8 cellular contexts compared by ENCODE assay signal in the genomic region with DNA sequence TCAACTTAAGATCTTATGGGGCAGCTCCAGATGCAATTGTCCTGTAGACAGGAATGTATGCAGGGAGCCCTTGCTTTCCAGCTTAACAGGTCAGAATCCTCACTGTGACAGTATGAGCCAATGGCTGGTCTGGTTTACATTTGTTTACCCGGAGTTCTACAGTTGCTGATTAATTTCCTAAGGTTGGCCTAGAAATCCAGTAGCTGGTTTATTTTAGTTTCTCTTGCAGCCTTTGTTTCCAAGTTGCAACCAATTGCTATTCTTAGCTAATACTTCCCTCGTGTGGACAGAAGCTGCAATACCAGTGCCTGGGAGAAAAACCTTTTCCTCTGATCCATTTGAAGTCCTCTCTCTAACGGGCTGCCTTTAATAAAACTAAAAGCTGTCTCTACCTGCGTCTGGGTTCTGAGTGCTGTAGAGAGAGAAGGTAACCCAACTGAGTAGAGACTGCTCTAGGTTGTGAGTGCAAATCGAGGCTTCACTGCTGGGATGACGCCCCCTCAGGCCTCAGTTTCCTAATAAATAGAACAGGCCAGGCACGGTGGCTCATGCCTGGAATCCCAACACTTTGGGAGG. TPM values are rescaled to one million over a fixed set of nuclear protein-coding genes. Genes with fewer than 3 reads are reported as not detected.
DNase-seq lines count a peak whose midpoint lies in the region; ATAC-seq and TF ChIP-seq lines count a peak whose summit lies in the region.

No MANE protein-coding gene starts in this region.

- DNase-seq in Daoy (ENCODE audit: low read depth) (peak; percentile 39), HuH-7 (ENCODE audit: low spot score) (peak; percentile 73), NOMO-1 (lab: John Stamatoyannopoulos, UW; ENCODE audit: unreplicated experiment in 2 of 2) (peak; percentile 28 to 77), heart right ventricle (peak in 1 of 2 donors; percentile 45), renal cortical epithelial cell (ENCODE audit: low read depth) (peak; percentile 67)
- no peak for DNase-seq in activated naive CD8-positive, alpha-beta T cell treated with anti-CD3 and anti-CD28 coated beads, Interleukin-2, amount 10 ng/mL, durations not matched to agents 7 days and 5 days

- no peak overlapping the region for H3K27ac Mint-ChIP-seq in activated naive CD8-positive, alpha-beta T cell treated with anti-CD3 and anti-CD28 coated beads, Interleukin-2, amount 10 ng/mL, durations not matched to agents 7 days and 5 days

- ATAC-seq in activated naive CD8-positive, alpha-beta T cell treated with anti-CD3 and anti-CD28 coated beads, Interleukin-2, amount 10 ng/mL, durations not matched to agents 7 days and 5 days (ENCODE audit: low read depth), result peak; percentile 72
- ATAC-seq in heart right ventricle (peak in 7 of 8 donors; percentile 70 to 85 (median 80)), GM19467 (IDR thresholded peaks at IDR 0.05; ENCODE audit: unreplicated experiment) (no peak), GM19455 (IDR thresholded peaks at IDR 0.05; ENCODE audit: unreplicated experiment) (no peak)

- H3K4me1 Mint-ChIP-seq in activated naive CD8-positive, alpha-beta T cell treated with anti-CD3 and anti-CD28 coated beads, Interleukin-2, amount 10 ng/mL, durations not matched to agents 7 days and 5 days, result peaks cover 3% of the 10 kb centered on the region

- no peaks in the 10 kb centered on the region for H3K36me3 Mint-ChIP-seq in activated naive CD8-positive, alpha-beta T cell treated with anti-CD3 and anti-CD28 coated beads, Interleukin-2, amount 10 ng/mL, durations not matched to agents 7 days and 5 days

- H3K9me3 ChIP-seq in heart right ventricle, result no peaks in the 10 kb centered on the region

- no peak overlapping the region for H3K27ac ChIP-seq in heart right ventricle

- POLR2A ChIA-PET in activated naive CD8-positive, alpha-beta T cell treated with anti-CD3 and anti-CD28 coated beads, Interleukin-2, amount 10 ng/mL, durations not matched to agents 7 days and 5 days (lab: Charles Lee), result no interaction called here

- no peaks in the 10 kb centered on the region for H3K27me3 Mint-ChIP-seq in activated naive CD8-positive, alpha-beta T cell treated with anti-CD3 and anti-CD28 coated beads, Interleukin-2, amount 10 ng/mL, durations not matched to agents 7 days and 5 days

- no peaks in the 10 kb centered on the region for H3K36me3 ChIP-seq in heart right ventricle

- no peaks in the 10 kb centered on the region for H3K27me3 ChIP-seq in heart right ventricle

- WGBS in heart right ventricle, 2 donors, result 32% methylated on average over 7 of the region's 7 CpGs

- no peak overlapping the region for H3K4me3 Mint-ChIP-seq in activated naive CD8-positive, alpha-beta T cell treated with anti-CD3 and anti-CD28 coated beads, Interleukin-2, amount 10 ng/mL, durations not matched to agents 7 days and 5 days

- H3K4me1 ChIP-seq in heart right ventricle, result peaks cover 0 to 10% (median 7%) of the 10 kb centered on the region in 9 donors

- TF ChIP-seq CTCF in heart right ventricle (IDR thresholded peaks at IDR 0.05), result peak; percentile 61 to 90 (median 81)

- intact Hi-C loops in heart right ventricle (cut with DNase I), result loop anchor here in 8 of 10 donors (2.0 to 10.0 kb wide), 11 partner anchors 313 to 1423 kb away; no protein-coding TSS in a partner anchor

- no peaks in the 10 kb centered on the region for H3K9me3 Mint-ChIP-seq in activated naive CD8-positive, alpha-beta T cell treated with anti-CD3 and anti-CD28 coated beads, Interleukin-2, amount 10 ng/mL, durations not matched to agents 7 days and 5 days

- no peak overlapping the region for H3K4me3 ChIP-seq in heart right ventricle

RNA-seq across cellular contexts. Expression of gene ZNF217, which starts 45.9 kb away (rescaled TPM):
- 6.8 and 9.7 TPM in 2 replicates for total RNA-seq in Daoy (2014; rRNA removed; shearing (Covaris generic))
- total RNA-seq in activated naive CD8-positive, alpha-beta T cell treated with anti-CD3 and anti-CD28 coated beads, Interleukin-2, amount 10 ng/mL, durations not matched to agents 7 days and 5 days, result 100 to 1,000 TPM; 133 to 144 TPM
- total RNA-seq in heart right ventricle, result 10 to 100 TPM in 3 of 10 donors, 1 to 10 TPM in 7; 7.2 to 18.4 (median 8.5) TPM
- 1 to 10 TPM; 3.3 to 5.3 TPM for polyA plus RNA-seq in heart right ventricle
- total RNA-seq in renal cortical epithelial cell, result 49.4 and 55.0 TPM in 2 replicates

Comparison
In these comparisons a context has a peak if more than half of its experiments do, and no peak if none do; other contexts are left out.
1. ATAC-seq: peak in activated naive CD8-positive, alpha-beta T cell treated with anti-CD3 and anti-CD28 coated beads, Interleukin-2, amount 10 ng/mL, durations not matched to agents 7 days and 5 days (single experiment) and heart right ventricle (7 of 8); none in GM19467 (single experiment) and GM19455 (single experiment).